ENCODE assay signal across 8 cellular contexts in the genomic region with DNA sequence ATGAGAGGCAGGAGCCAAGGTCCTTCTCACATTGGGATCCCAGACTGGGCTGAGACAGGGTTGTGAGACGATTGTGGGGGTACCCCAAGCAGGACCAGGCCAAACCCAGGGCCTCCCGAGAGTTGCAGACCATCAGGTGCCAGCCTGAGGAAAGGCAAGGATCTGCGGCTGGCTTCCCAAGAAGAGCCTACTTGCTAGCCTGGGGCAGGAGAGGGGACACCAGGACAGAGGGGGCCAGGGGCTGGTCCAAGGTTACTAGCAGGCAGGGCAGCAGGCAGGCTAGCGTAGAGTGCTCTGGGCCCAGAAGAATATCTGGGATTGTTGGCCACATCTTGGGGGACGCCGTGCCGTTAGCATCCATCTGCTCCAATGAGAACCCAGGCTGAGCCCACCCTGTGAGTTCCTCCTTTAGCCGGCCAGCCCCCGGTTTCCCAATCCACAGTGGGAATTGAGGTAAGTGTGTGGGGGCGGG. TPM values are rescaled to one million over a fixed set of nuclear protein-coding genes. Genes with fewer than 3 reads are reported as not detected.
A peak's percentile ranks its signal among the peaks of the same experiment; 100 is the strongest.
DNase-seq lines count a peak whose midpoint lies in the region; ATAC-seq, FAIRE-seq and TF ChIP-seq lines count a peak whose summit lies in the region.

No MANE protein-coding gene starts in this region.

- DNase-seq in activated CD4-positive, CD25-positive, alpha-beta regulatory T cell treated with anti-CD3 and anti-CD28 coated beads, Interleukin-2, amount 50 U/mL, for 72 hours, result peak; percentile 41
- no peak for DNase-seq in activated CD4-positive, CD25-positive, alpha-beta regulatory T cell (lab: John Stamatoyannopoulos, UW)
- no peak for DNase-seq in astrocyte (ENCODE audit: low read depth)
- no peak for DNase-seq in left lung
- no peak for DNase-seq in thoracic aorta (ENCODE audit: low spot score)
- DNase-seq in COR-L47 (lab: John Stamatoyannopoulos, UW), result no peak

- H3K9ac ChIP-seq in astrocyte (ENCODE audit: low read length), result peak overlapping the region; percentile 78

- H3K27me3 ChIP-seq in astrocyte (ENCODE audit: insufficient read depth, low read length) (no peaks in the 10 kb centered on the region), left lung (no peaks in the 10 kb centered on the region), thoracic aorta (replicated peaks; ENCODE audit: insufficient read depth) (no peaks in the 10 kb centered on the region)

- H3K9me3 Mint-ChIP-seq in astrocyte (ENCODE audit: unreplicated experiment), result no peaks in the 10 kb centered on the region

- ATAC-seq in left lung (no peak), thoracic aorta (ENCODE audit: insufficient number of reproducible peaks, low FRiP score, low read depth) (no peak), HG03457 (IDR thresholded peaks at IDR 0.05; ENCODE audit: unreplicated experiment) (no peak), GM21717 (IDR thresholded peaks at IDR 0.05; ENCODE audit: unreplicated experiment) (no peak)

- H3K4me3 ChIP-seq in astrocyte (ENCODE audit: insufficient read depth, low read depth, low read length), result peak overlapping the region; percentile 65
- H3K4me3 ChIP-seq in left lung, result peak overlapping the region; percentile 73 to 84
- H3K4me3 ChIP-seq in thoracic aorta, result peak overlapping the region; percentile 92

- H3K36me3 Mint-ChIP-seq in astrocyte (ENCODE audit: low read depth, unreplicated experiment), result peaks cover 3% of the 10 kb centered on the region

- H3K79me2 ChIP-seq in astrocyte (ENCODE audit: insufficient read depth, low read length), result no peaks in the 10 kb centered on the region

- H3K36me3 ChIP-seq in astrocyte (ENCODE audit: insufficient read depth, low read length) (no peaks in the 10 kb centered on the region), left lung (peaks cover 0 to 41% of the 10 kb centered on the region in 2 donors), thoracic aorta (peaks cover 16% of the 10 kb centered on the region)

- intact Hi-C loops in left lung (cut with DNase I), result no loop called here

- peak overlapping the region; percentile 77 for H3K4me3 Mint-ChIP-seq in astrocyte (ENCODE audit: unreplicated experiment)

- H3K27ac Mint-ChIP-seq in astrocyte (ENCODE audit: unreplicated experiment), result no peak overlapping the region

- H3K9me3 ChIP-seq in astrocyte (ENCODE audit: insufficient read depth, low read depth, low read length) (no peaks in the 10 kb centered on the region), left lung (no peaks in the 10 kb centered on the region), thoracic aorta (no peaks in the 10 kb centered on the region)

- TF ChIP-seq CTCF in astrocyte (IDR thresholded peaks at IDR 0.05; ENCODE audit: insufficient read depth, low read depth, low read length) (no peak), left lung (IDR thresholded peaks at IDR 0.05) (no peak), thoracic aorta (IDR thresholded peaks at IDR 0.05) (no peak)

- peaks cover 3% of the 10 kb centered on the region for H3K4me1 Mint-ChIP-seq in astrocyte (ENCODE audit: low read depth, unreplicated experiment)

- peak overlapping the region; percentile 97 for H3K4me2 ChIP-seq in astrocyte (ENCODE audit: low read length)

- peaks cover 4% of the 10 kb centered on the region for H4K20me1 ChIP-seq in astrocyte (ENCODE audit: insufficient read depth, low read length)

- H3K4me1 ChIP-seq in astrocyte (ENCODE audit: insufficient read depth, low read length) (peaks cover 13% of the 10 kb centered on the region), left lung (peaks cover 14 to 75% of the 10 kb centered on the region in 2 donors), thoracic aorta (ENCODE audit: control insufficient read depth in 1 of 2, low read depth in 2 of 2) (peaks cover 27 to 56% of the 10 kb centered on the region in 2 donors)

- H3K27ac ChIP-seq in astrocyte (ENCODE audit: low read depth, low read length) (no peak overlapping the region), left lung (peak overlapping the region; percentile 92 to 98), thoracic aorta (peak overlapping the region; percentile 64 to 73)

- H3K27me3 Mint-ChIP-seq in astrocyte (ENCODE audit: low read depth, unreplicated experiment), result peaks cover 61% of the 10 kb centered on the region

- H2AFZ ChIP-seq in astrocyte (ENCODE audit: low read depth, low read length), result peak overlapping the region; percentile 78

- FAIRE-seq in astrocyte (lab: Jason Lieb, UNC), result no peak

RNA-seq across cellular contexts. Expression of a gene that starts 0.5 kb away (rescaled TPM):
- total RNA-seq in astrocyte (0.75 and 1.2 TPM in 2 replicates), left lung (10 to 100 TPM; 42.5 to 55.2 TPM), thoracic aorta (10 to 100 TPM in 1 of 2 donors, 1 to 10 TPM in 1; 4.1 to 13.3 TPM)

RNA-seq across cellular contexts. Expression of a gene that starts 5.9 kb away (rescaled TPM):
- total RNA-seq in astrocyte (21.1 and 23.4 TPM in 2 replicates), left lung (100 to 1,000 TPM in 1 of 2 donors, 10 to 100 TPM in 1; 98.6 to 118 TPM), thoracic aorta (10 to 100 TPM; 20.6 to 31.1 TPM)

RNA-seq across cellular contexts. Expression of a gene that starts 41.7 kb away (rescaled TPM):
- 13.6 and 15.7 TPM in 2 replicates for total RNA-seq in astrocyte
- total RNA-seq in left lung, result 10 to 100 TPM; 24.0 to 27.6 TPM
- 10 to 100 TPM in 1 of 2 donors, 1 to 10 TPM in 1; 5.4 to 12.7 TPM for total RNA-seq in thoracic aorta

RNA-seq across cellular contexts. Expression of a gene that starts 43.5 kb away (rescaled TPM):
- total RNA-seq in astrocyte (7.2 and 8.0 TPM in 2 replicates), left lung (1 to 10 TPM; 6.2 to 6.6 TPM), thoracic aorta (10 to 100 TPM in 1 of 2 donors, 1 to 10 TPM in 1; 7.8 to 19.0 TPM)
